In the genomic region with DNA sequence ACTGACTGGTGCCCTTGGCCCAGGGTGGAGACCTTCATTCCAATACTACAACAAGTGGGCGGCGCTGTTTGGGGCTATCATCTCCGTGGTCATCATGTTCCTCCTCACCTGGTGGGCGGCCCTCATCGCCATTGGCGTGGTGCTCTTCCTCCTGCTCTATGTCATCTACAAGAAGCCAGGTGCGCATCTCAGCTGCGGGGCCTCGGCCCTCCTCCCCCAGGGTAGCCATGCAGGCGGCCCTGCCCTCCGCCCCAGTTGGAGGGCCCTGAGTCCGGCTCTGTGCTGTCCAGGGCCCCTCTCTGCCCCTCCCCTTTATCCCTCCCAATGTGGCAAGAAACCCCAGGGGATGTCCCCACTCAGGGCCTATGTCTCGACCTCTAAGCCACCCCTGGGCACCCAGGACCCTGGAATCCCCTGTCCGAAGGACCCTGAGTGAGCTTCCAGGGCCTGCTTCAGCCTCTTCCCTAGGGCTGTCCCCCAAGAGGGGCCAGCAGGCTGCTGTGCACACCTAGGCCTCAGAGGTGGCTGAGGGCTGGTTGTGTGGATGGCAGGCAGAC, we compare ENCODE assay signal across 24 cellular contexts. TPM values are rescaled to one million over a fixed set of nuclear protein-coding genes. Genes with fewer than 3 reads are reported as not detected.
DNase-seq lines count a peak whose midpoint lies in the region; ATAC-seq lines count a peak whose summit lies in the region.
"Had no signal": no experiment of that assay in that cellular context is flagged by ENCODE, and none has a peak within 500 bp of the region (broad histone marks: within the 10 kb centered on the region; RNA-seq: fewer than 3 reads in every experiment).

No MANE protein-coding gene starts in this region.

- no peak overlapping the region for H3K9ac ChIP-seq in neuronal stem cell (ENCODE audit: low read depth, low read length, poor library complexity)
- H3K9ac ChIP-seq: BLaER1, GM23248 had no signal

- no peak overlapping the region for H3K4ac ChIP-seq in neuronal stem cell (ENCODE audit: low read length)

- no peaks in the 10 kb centered on the region for H3K4me1 ChIP-seq in neuronal stem cell (ENCODE audit: control insufficient read depth in 2 of 2, insufficient read depth in 1 of 2, low read depth in 1 of 2, low read length in 2 of 2)

- peak overlapping the region; percentile 65 for H3K14ac ChIP-seq in neuronal stem cell (ENCODE audit: low read length)

- H3K4me2 ChIP-seq in neuronal stem cell (ENCODE audit: insufficient read depth, low read length, poor library complexity, severe bottlenecking) = no peak overlapping the region
- H3K4me2 ChIP-seq: BLaER1 had no signal

- peaks cover 6 to 15% of the 10 kb centered on the region in 2 donors for H3K9me3 ChIP-seq in neuronal stem cell (replicated peaks in 1 of 2; ENCODE audit: control insufficient read depth in 2 of 2, insufficient read depth in 1 of 2, low read depth in 1 of 2, low read length in 2 of 2)
- H3K9me3 ChIP-seq: BLaER1 had no signal

- no peak overlapping the region for H2BK5ac ChIP-seq in neuronal stem cell (ENCODE audit: low read length)

- no peaks in the 10 kb centered on the region for H3K4me1 Mint-ChIP-seq in stimulated activated naive CD8-positive, alpha-beta T cell treated with anti-CD3 and anti-CD28 coated beads, Interleukin-15, amount 100 ng/mL, for 72 hours
- H3K4me1 Mint-ChIP-seq in stimulated activated naive B cell treated with anti-CD40 and anti-IgM and Interleukin-4, amounts not matched to agents 10 μg/mL and 1 μg/mL and 100 μg/mL, for 72 hours = peaks cover 11 to 24% of the 10 kb centered on the region in 2 donors
- H3K4me1 Mint-ChIP-seq: CD4-positive, CD25-positive, alpha-beta regulatory T cell had no signal

- no peak overlapping the region for H3K27ac ChIP-seq in neuronal stem cell (replicated peaks; ENCODE audit: low read length)
- H3K27ac ChIP-seq: BLaER1, C4-2B, GM23248 had no signal

- no peaks in the 10 kb centered on the region for H3K27me3 Mint-ChIP-seq in stimulated activated naive CD8-positive, alpha-beta T cell treated with anti-CD3 and anti-CD28 coated beads, Interleukin-15, amount 100 ng/mL, for 72 hours
- no peaks in the 10 kb centered on the region for H3K27me3 Mint-ChIP-seq in stimulated activated naive B cell treated with anti-CD40 and anti-IgM and Interleukin-4, amounts not matched to agents 10 μg/mL and 1 μg/mL and 100 μg/mL, for 72 hours
- H3K27me3 Mint-ChIP-seq: B cell; CD4-positive, CD25-positive, alpha-beta regulatory T cell had no signal

- no peaks in the 10 kb centered on the region for H3K9me3 Mint-ChIP-seq in stimulated activated naive CD8-positive, alpha-beta T cell treated with anti-CD3 and anti-CD28 coated beads, Interleukin-15, amount 100 ng/mL, for 72 hours
- no peaks in the 10 kb centered on the region for H3K9me3 Mint-ChIP-seq in stimulated activated naive B cell treated with anti-CD40 and anti-IgM and Interleukin-4, amounts not matched to agents 10 μg/mL and 1 μg/mL and 100 μg/mL, for 72 hours
- H3K9me3 Mint-ChIP-seq: CD4-positive, CD25-positive, alpha-beta regulatory T cell; CD8-positive, alpha-beta T cell had no signal

- peaks cover 0 to 6% (median 0%) of the 10 kb centered on the region in 3 experiments for H3K27me3 ChIP-seq in neuronal stem cell (ENCODE audit: control insufficient read depth in 3 of 3, insufficient read depth in 3 of 3, low read depth in 1 of 3, low read length in 3 of 3)
- H3K27me3 ChIP-seq: BLaER1 had no signal

- intact Hi-C loops in sciatic nerve (cut with DNase I) = no loop called here

- H4K8ac ChIP-seq in neuronal stem cell (ENCODE audit: low read depth, low read length) = no peak overlapping the region

- no CpG with 5 or more reads among the region's 14 CpGs for WGBS in neuronal stem cell (ENCODE audit: extremely low coverage in 2 of 2, insufficient read length in 2 of 2, insufficient replicate concordance in 1 of 2), 2 donors

- H2AFZ ChIP-seq in neuronal stem cell (ENCODE audit: low read length) = no peak overlapping the region
- H2AFZ ChIP-seq: GM23248 had no signal

- H3K4me3 ChIP-seq in neuronal stem cell (ENCODE audit: low read length in 2 of 2) = no peak overlapping the region
- H3K4me3 ChIP-seq: BLaER1, GM12878, GM23248 had no signal

- no peak for DNase-seq in stimulated activated naive CD8-positive, alpha-beta T cell treated with anti-CD3 and anti-CD28 coated beads, Interleukin-15, amount 100 ng/mL, for 72 hours
- DNase-seq in stimulated activated naive CD8-positive, alpha-beta T cell treated with anti-CD3 and anti-CD28 coated beads, Interleukin-15, Interleukin-2, amounts not matched to agents 100 U/mL and 50 U/mL, for 24 hours = no peak
- no peak for DNase-seq in neuronal stem cell (ENCODE audit: low spot score)
- DNase-seq in sciatic nerve (ENCODE audit: low spot score) = no peak
- DNase-seq in stimulated activated naive B cell treated with anti-CD40 and anti-IgM and Interleukin-4, amounts not matched to agents 10 μg/mL and 1 μg/mL and 100 μg/mL, for 72 hours = no peak
- no peak for DNase-seq in AG20443 (ENCODE audit: low spot score)
- DNase-seq in SHP77 treated with DMSO at 0.1 percent for 48 hours (lab: John Stamatoyannopoulos, UW) = no peak
- DNase-seq in kidney glomerular epithelial cell (lab: John Stamatoyannopoulos, UW) = no peak
- DNase-seq: CD4-positive, CD25-positive, alpha-beta regulatory T cell; CD8-positive, alpha-beta T cell; DMS 273 treated with DMSO at 0.1 percent for 48 hours; DMS79; EL; GDM1; GM23248; H7; HCEC 1CT had no signal

- no peak overlapping the region for H2BK12ac ChIP-seq in neuronal stem cell (ENCODE audit: low read length)

- peak overlapping the region; percentile 8 for H2BK120ac ChIP-seq in neuronal stem cell (ENCODE audit: low read depth, low read length)

- no peak overlapping the region for H4K91ac ChIP-seq in neuronal stem cell (ENCODE audit: low read depth, low read length, poor library complexity)

- ATAC-seq in stimulated activated naive CD8-positive, alpha-beta T cell treated with anti-CD3 and anti-CD28 coated beads, Interleukin-15, amount 100 ng/mL, for 72 hours = peak; percentile 32
- no peak for ATAC-seq in stimulated activated naive CD8-positive, alpha-beta T cell treated with anti-CD3 and anti-CD28 coated beads, Interleukin-15, Interleukin-2, amounts not matched to agents 100 U/mL and 50 U/mL, for 24 hours
- ATAC-seq in sciatic nerve = peak; percentile 23
- ATAC-seq in stimulated activated naive B cell treated with anti-CD40 and anti-IgM and Interleukin-4, amounts not matched to agents 10 μg/mL and 1 μg/mL and 100 μg/mL, for 72 hours (replicated peaks) = no peak
- ATAC-seq: CD8-positive, alpha-beta T cell; GM12878 had no signal

- peaks cover 2% of the 10 kb centered on the region for H3K79me1 ChIP-seq in neuronal stem cell (ENCODE audit: low read depth, low read length)

- peak overlapping the region; percentile 70 for H2AK5ac ChIP-seq in neuronal stem cell (ENCODE audit: low read depth, low read length)

- H3K36me3 Mint-ChIP-seq in stimulated activated naive B cell treated with anti-CD40 and anti-IgM and Interleukin-4, amounts not matched to agents 10 μg/mL and 1 μg/mL and 100 μg/mL, for 72 hours = peaks cover 0 to 3% of the 10 kb centered on the region in 2 donors
- H3K36me3 Mint-ChIP-seq: CD4-positive, CD25-positive, alpha-beta regulatory T cell; CD8-positive, alpha-beta T cell had no signal

- H2BK15ac ChIP-seq in neuronal stem cell (ENCODE audit: low read length) = peak overlapping the region; percentile 26

- no peak overlapping the region for H3K4me3 Mint-ChIP-seq in stimulated activated naive CD8-positive, alpha-beta T cell treated with anti-CD3 and anti-CD28 coated beads, Interleukin-15, amount 100 ng/mL, for 72 hours
- H3K4me3 Mint-ChIP-seq in stimulated activated naive B cell treated with anti-CD40 and anti-IgM and Interleukin-4, amounts not matched to agents 10 μg/mL and 1 μg/mL and 100 μg/mL, for 72 hours = no peak overlapping the region
- H3K4me3 Mint-ChIP-seq: B cell; CD4-positive, CD25-positive, alpha-beta regulatory T cell; CD8-positive, alpha-beta T cell had no signal

- no peaks in the 10 kb centered on the region for H3K36me3 ChIP-seq in neuronal stem cell (replicated peaks in 1 of 2; ENCODE audit: control insufficient read depth in 2 of 2, insufficient read depth in 2 of 2, low read length in 2 of 2)
- H3K36me3 ChIP-seq: BLaER1 had no signal

- H3K27ac Mint-ChIP-seq in stimulated activated naive CD8-positive, alpha-beta T cell treated with anti-CD3 and anti-CD28 coated beads, Interleukin-15, amount 100 ng/mL, for 72 hours = no peak overlapping the region
- peak overlapping the region; percentile 82 for H3K27ac Mint-ChIP-seq in stimulated activated naive B cell treated with anti-CD40 and anti-IgM and Interleukin-4, amounts not matched to agents 10 μg/mL and 1 μg/mL and 100 μg/mL, for 72 hours
- H3K27ac Mint-ChIP-seq: B cell; CD4-positive, CD25-positive, alpha-beta regulatory T cell; CD8-positive, alpha-beta T cell had no signal

- peak overlapping the region; percentile 68 for H3K18ac ChIP-seq in neuronal stem cell (ENCODE audit: low read length)

- no peak overlapping the region for H3K23ac ChIP-seq in neuronal stem cell (ENCODE audit: low read depth, low read length, poor library complexity)

RNA-seq across cellular contexts. Expression of gene SLC12A3, which starts 19.1 kb away (rescaled TPM):
- polyA plus RNA-seq in neuronal stem cell (2013, experiment 1 of 2) = not detected
- polyA plus RNA-seq in neuronal stem cell (2013, experiment 2 of 2) = not detected
- total RNA-seq in sciatic nerve = not detected
- total RNA-seq: A172; A673; CD4-positive, CD25-positive, alpha-beta regulatory T cell; CD8-positive, alpha-beta T cell; GM23248; H1; H7 had no signal
- polyA plus RNA-seq: CD4-positive, CD25-positive, alpha-beta regulatory T cell; GM23248; H1 had no signal

RNA-seq across cellular contexts. Expression of gene HERPUD1, which starts 47.8 kb away (rescaled TPM):
- 11.7 TPM for polyA plus RNA-seq in neuronal stem cell (2013, experiment 1 of 2)
- 12.1 TPM for polyA plus RNA-seq in neuronal stem cell (2013, experiment 2 of 2)
- 150 TPM for total RNA-seq in sciatic nerve

Comparison
In these comparisons a context has a peak if more than half of its experiments do, and no peak if none do; other contexts are left out.
1. ATAC-seq: peak in stimulated activated naive CD8-positive, alpha-beta T cell treated with anti-CD3 and anti-CD28 coated beads, Interleukin-15, amount 100 ng/mL, for 72 hours (single experiment) and sciatic nerve (single experiment); none in stimulated activated naive CD8-positive, alpha-beta T cell treated with anti-CD3 and anti-CD28 coated beads, Interleukin-15, Interleukin-2, amounts not matched to agents 100 U/mL and 50 U/mL, for 24 hours (single experiment) and stimulated activated naive B cell treated with anti-CD40 and anti-IgM and Interleukin-4, amounts not matched to agents 10 μg/mL and 1 μg/mL and 100 μg/mL, for 72 hours (0 of 2).